ENCODE assay signal across 19 cellular contexts in genomic region chr3:48679416-48680380, GRCh38. TPM values are rescaled to one million over a fixed set of nuclear protein-coding genes. Genes with fewer than 3 reads are reported as not detected.
A peak's percentile ranks its signal among the peaks of the same experiment; 100 is the strongest.
DNase-seq lines count a peak whose midpoint lies in the region; ATAC-seq and TF ChIP-seq lines count a peak whose summit lies in the region.
"Had no signal": no experiment of that assay in that cellular context is flagged by ENCODE, and none has a peak within 500 bp of the region (broad histone marks: within the 10 kb centered on the region; RNA-seq: fewer than 3 reads in every experiment).

No MANE protein-coding gene starts in this region.

- H3K4me2 ChIP-seq in osteoblast (ENCODE audit: insufficient read depth, low read length), result no peak overlapping the region

- no peak for TF ChIP-seq CTCF in osteoblast (IDR thresholded peaks at IDR 0.05; ENCODE audit: extremely low read depth, low read depth, low read length)

- no peaks in the 10 kb centered on the region for H3K27me3 ChIP-seq in osteoblast (ENCODE audit: insufficient read depth, low read length)
- H3K27me3 ChIP-seq: foreskin keratinocyte, left lung, MG63, upper lobe of left lung had no signal

- no peak overlapping the region for H3K4me3 ChIP-seq in osteoblast (ENCODE audit: insufficient read depth, low read length)
- H3K4me3 ChIP-seq: left lung, MG63, upper lobe of left lung had no signal

- H3K79me2 ChIP-seq in osteoblast (ENCODE audit: insufficient read depth, low read length), result peaks cover 15% of the 10 kb centered on the region

- peaks cover 43% of the 10 kb centered on the region for H3K36me3 ChIP-seq in osteoblast (ENCODE audit: insufficient read depth, low read length)
- H3K36me3 ChIP-seq: MG63 had no signal

- H3K4me1 ChIP-seq in osteoblast (ENCODE audit: insufficient read depth, low read length), result peaks cover 20% of the 10 kb centered on the region

- H4K20me1 ChIP-seq in osteoblast (ENCODE audit: insufficient read depth, low read length), result peaks cover 7% of the 10 kb centered on the region

- no peak overlapping the region for H2AFZ ChIP-seq in osteoblast (ENCODE audit: low read length)

- H3K9me3 ChIP-seq in osteoblast (ENCODE audit: low read depth, low read length), result no peaks in the 10 kb centered on the region
- H3K9me3 ChIP-seq: left lung, MG63, upper lobe of left lung had no signal

- peak; percentile 23 for DNase-seq in NOMO-1 treated with DMSO at 0.1 percent for 48 hours (lab: John Stamatoyannopoulos, UW; ENCODE audit: unreplicated experiment)
- DNase-seq in NOMO-1 treated with dmso at 0.1 percent for 144 hours (lab: John Stamatoyannopoulos, UW; ENCODE audit: unreplicated experiment), result no peak
- DNase-seq in RPMI7951 (ENCODE audit: low read depth), result peak; percentile 37
- peak; percentile 44 for DNase-seq in osteoblast (ENCODE audit: insufficient read length, low spot score, missing footprints)
- DNase-seq: activated gamma-delta T cell; anterior cingulate cortex; foreskin keratinocyte; left lung; MG63; NCI-H2029 treated with DMSO at 0.1 percent for 48 hours; NCI-H510A; OCI-M1; stimulated activated naive CD4-positive, alpha-beta T cell treated with Interleukin-2 at 50 U/mL for 16 hours; upper lobe of left lung had no signal

- H3K27ac ChIP-seq in osteoblast (ENCODE audit: low read depth, low read length), result no peak overlapping the region
- H3K27ac ChIP-seq: 22Rv1, C4-2B, foreskin keratinocyte, left lung, upper lobe of left lung had no signal

- ATAC-seq in HG02938 (IDR thresholded peaks at IDR 0.05; ENCODE audit: unreplicated experiment) (no peak), HG02970 (IDR thresholded peaks at IDR 0.05; ENCODE audit: low FRiP score, unreplicated experiment) (no peak)
- ATAC-seq: foreskin keratinocyte, left lung had no signal

RNA-seq across cellular contexts. Expression of gene NCKIPSD, which starts 6.0 kb away (rescaled TPM):
- 25.7 and 29.6 TPM in 2 replicates for total RNA-seq in RPMI7951 (2014; rRNA removed; shearing (Covaris generic))
- 17.1 and 17.7 TPM in 2 replicates for total RNA-seq in osteoblast

RNA-seq across cellular contexts. Expression of gene CELSR3, which starts 17.0 kb away (rescaled TPM):
- 0.98 and 1.1 TPM in 2 replicates for total RNA-seq in RPMI7951 (2014; rRNA removed; shearing (Covaris generic))
- total RNA-seq in osteoblast, result 1.2 and 1.4 TPM in 2 replicates

RNA-seq across cellular contexts. Expression of gene IP6K2, which starts 37.3 kb away (rescaled TPM):
- 66.2 and 72.0 TPM in 2 replicates for total RNA-seq in RPMI7951 (2014; rRNA removed; shearing (Covaris generic))
- 38.0 and 44.9 TPM in 2 replicates for total RNA-seq in osteoblast

RNA-seq across cellular contexts. Expression of gene SLC26A6, which starts 44.4 kb away (rescaled TPM):
- 32.3 and 35.1 TPM in 2 replicates for total RNA-seq in RPMI7951 (2014; rRNA removed; shearing (Covaris generic))
- 26.2 and 30.8 TPM in 2 replicates for total RNA-seq in osteoblast

RNA-seq across cellular contexts. Expression of gene TMEM89, which starts 58.1 kb away (rescaled TPM):
- total RNA-seq in RPMI7951 (2014; rRNA removed; shearing (Covaris generic)), result not detected in 2 replicates
- total RNA-seq in osteoblast, result 0.59 TPM in 1 of 2 replicates, not detected in the other
- total RNA-seq: H1, left lung had no signal
